In the genomic region with DNA sequence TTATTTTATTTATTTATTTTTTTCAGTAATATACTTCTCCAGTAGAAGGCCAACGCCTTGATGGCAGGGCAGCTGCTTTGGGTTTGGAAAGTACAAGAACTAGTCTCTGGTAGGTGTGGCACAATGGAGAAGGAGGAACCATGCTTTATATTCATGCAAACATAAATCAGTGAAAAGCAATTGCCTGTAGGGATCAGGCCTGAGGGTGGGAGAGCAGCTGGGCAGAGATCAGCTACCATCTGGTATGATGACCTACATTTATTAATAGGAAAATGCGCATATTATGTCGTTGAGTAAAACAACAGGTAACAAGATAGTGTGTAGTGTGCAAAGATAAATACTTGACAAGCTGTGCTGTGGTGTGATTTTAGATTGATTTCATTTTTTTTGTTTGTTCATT, we compare ENCODE assay signal across 17 cellular contexts.
"Had no signal": no experiment of that assay in that cellular context is flagged by ENCODE, and none has a peak within 500 bp of the region (broad histone marks: within the 10 kb centered on the region; RNA-seq: fewer than 3 reads in every experiment).

No MANE protein-coding gene starts in this region.

- H3K27ac Mint-ChIP-seq: activated naive CD4-positive, alpha-beta T cell treated with anti-CD3 and anti-CD28 coated beads, Interleukin-2, amount 10 ng/mL, durations not matched to agents 7 days and 5 days; activated T-helper 2 cell treated with anti-CD3 and anti-CD28 coated beads, Interferon-gamma antibody, Interleukin-2, Interleukin-4, amounts not matched to agents 10 μg/mL and 5 μg/mL and 100 μg/mL, durations not matched to agents 14 hours and 24 hours and 36 hours; neural progenitor cell had no signal

- H3K27me3 ChIP-seq: gastrocnemius medialis, neural progenitor cell, pancreas, stomach, testis, upper lobe of right lung had no signal

- H2AFZ ChIP-seq: neural progenitor cell had no signal

- H3K9me3 Mint-ChIP-seq: activated T-helper 2 cell treated with anti-CD3 and anti-CD28 coated beads, Interferon-gamma antibody, Interleukin-2, Interleukin-4, amounts not matched to agents 10 μg/mL and 5 μg/mL and 100 μg/mL, durations not matched to agents 14 hours and 24 hours and 36 hours had no signal

- DNase-seq: activated CD4-positive, alpha-beta T cell treated with anti-CD3 and anti-CD28 coated beads for 1 hour; activated CD4-positive, alpha-beta T cell treated with anti-CD3 and anti-CD28 coated beads, Interleukin-2, amount 50 U/mL, for 48 hours; activated naive CD4-positive, alpha-beta T cell treated with anti-CD3 and anti-CD28 coated beads, Interleukin-2, amount 10 ng/mL, durations not matched to agents 7 days and 5 days; activated T-cell treated with anti-CD3 and anti-CD28 coated beads, Interleukin-2, amount 50 U/mL, for 1 hour; gastrocnemius medialis; islet precursor cell; midbrain; pancreas; stimulated activated CD4-positive, alpha-beta T cell treated with anti-CD3 and anti-CD28 coated beads, Interleukin-12 subunit alpha, Interleukin-12 subunit beta, amount 100 ng/mL, for 4 hours; stimulated activated CD4-positive, alpha-beta T cell treated with anti-CD3 and anti-CD28 coated beads, Interleukin-2, amount 100 ng/mL, for 24 hours; stomach; testis; upper lobe of right lung had no signal

- H3K4me1 ChIP-seq: gastrocnemius medialis, neural progenitor cell, pancreas, stomach, testis, upper lobe of right lung had no signal

- H3K9me3 ChIP-seq: gastrocnemius medialis, pancreas, stomach, testis, upper lobe of right lung had no signal

- FAIRE-seq: astrocyte, bronchial epithelial cell, pancreas had no signal

- H3K27ac ChIP-seq: gastrocnemius medialis, neural progenitor cell, pancreas, stomach, testis, upper lobe of right lung had no signal

- H3K36me3 ChIP-seq: gastrocnemius medialis, neural progenitor cell, pancreas, stomach, upper lobe of right lung had no signal

- H3K4me2 ChIP-seq: neural progenitor cell had no signal

- H3K27me3 Mint-ChIP-seq: activated naive CD4-positive, alpha-beta T cell treated with anti-CD3 and anti-CD28 coated beads, Interleukin-2, amount 10 ng/mL, durations not matched to agents 7 days and 5 days had no signal

- H3K9ac ChIP-seq: neural progenitor cell had no signal

- H3K36me3 Mint-ChIP-seq: activated naive CD4-positive, alpha-beta T cell treated with anti-CD3 and anti-CD28 coated beads, Interleukin-2, amount 10 ng/mL, durations not matched to agents 7 days and 5 days; neural progenitor cell had no signal

- H3K4me1 Mint-ChIP-seq: activated naive CD4-positive, alpha-beta T cell treated with anti-CD3 and anti-CD28 coated beads, Interleukin-2, amount 10 ng/mL, durations not matched to agents 7 days and 5 days had no signal

- H3K4me3 Mint-ChIP-seq: activated naive CD4-positive, alpha-beta T cell treated with anti-CD3 and anti-CD28 coated beads, Interleukin-2, amount 10 ng/mL, durations not matched to agents 7 days and 5 days; neural progenitor cell had no signal

- H3K4me3 ChIP-seq: gastrocnemius medialis, neural progenitor cell, pancreas, stomach, testis, upper lobe of right lung had no signal
